Comparison of ENCODE assay signal across 26 cellular contexts in genomic region chr6:122283884-122284283, GRCh38.
A peak's percentile ranks its signal among the peaks of the same experiment; 100 is the strongest.
DNase-seq lines count a peak whose midpoint lies in the region; ATAC-seq, FAIRE-seq and TF ChIP-seq lines count a peak whose summit lies in the region.
"Had no signal": no experiment of that assay in that cellular context is flagged by ENCODE, and none has a peak within 500 bp of the region (broad histone marks: within the 10 kb centered on the region; RNA-seq: fewer than 3 reads in every experiment).

No MANE protein-coding gene starts in this region.

- H3K36me3 Mint-ChIP-seq in GM23338 (ENCODE audit: low read depth), result no peaks in the 10 kb centered on the region
- H3K36me3 Mint-ChIP-seq: CD14-positive monocyte; CD4-positive, alpha-beta memory T cell; CD4-positive, CD25-positive, alpha-beta regulatory T cell; CD8-positive, alpha-beta memory T cell had no signal

- in situ Hi-C loops in K562 (cut with MboI), result no loop called here

- no peaks in the 10 kb centered on the region for H3K9me3 ChIP-seq in HEK293 (ENCODE audit: control insufficient read depth, insufficient read depth, low read depth, low read length)
- H3K9me3 ChIP-seq in K562 (replicated peaks; ENCODE audit: control insufficient read depth, insufficient read depth, low read depth, low read length), result 0 out of 2 replicates have a peak, but pooled peaks cover 2% of the 10 kb centered on the region
- no peaks in the 10 kb centered on the region for H3K9me3 ChIP-seq in thyroid gland
- H3K9me3 ChIP-seq: BE2C had no signal

- no peak overlapping the region for H3K4me3 Mint-ChIP-seq in GM23338
- H3K4me3 Mint-ChIP-seq: CD14-positive monocyte; CD4-positive, alpha-beta memory T cell; CD4-positive, CD25-positive, alpha-beta regulatory T cell; CD8-positive, alpha-beta memory T cell had no signal

- H3K36me3 ChIP-seq in GM23338 (ENCODE audit: insufficient read depth), result no peaks in the 10 kb centered on the region
- no peaks in the 10 kb centered on the region for H3K36me3 ChIP-seq in HEK293 (ENCODE audit: control insufficient read depth in 2 of 2, insufficient read depth in 1 of 2, low read length in 2 of 2)
- no peaks in the 10 kb centered on the region for H3K36me3 ChIP-seq in K562 (ENCODE audit: control insufficient read depth, insufficient read depth, low read length)
- no peaks in the 10 kb centered on the region for H3K36me3 ChIP-seq in thyroid gland
- H3K36me3 ChIP-seq: BE2C, BLaER1 had no signal

- no peaks in the 10 kb centered on the region for H3K9me1 ChIP-seq in K562 (ENCODE audit: control insufficient read depth, insufficient read depth, low read length)

- H2AFZ ChIP-seq in GM23338 (0 out of 2 replicates have a peak overlapping the region, but pooled peaks have one; percentile 2), K562 (ENCODE audit: low read depth, low read length) (no peak overlapping the region)

- H3K4me1 Mint-ChIP-seq in GM23338, result no peaks in the 10 kb centered on the region
- H3K4me1 Mint-ChIP-seq: CD14-positive monocyte; CD4-positive, alpha-beta memory T cell; CD4-positive, CD25-positive, alpha-beta regulatory T cell; CD8-positive, alpha-beta memory T cell had no signal

- no peaks in the 10 kb centered on the region for H3K9me3 Mint-ChIP-seq in GM23338
- H3K9me3 Mint-ChIP-seq: CD4-positive, alpha-beta memory T cell; CD8-positive, alpha-beta memory T cell had no signal

- H4K20me1 ChIP-seq in GM23338 (replicated peaks; ENCODE audit: insufficient read depth), result no peaks in the 10 kb centered on the region
- no peaks in the 10 kb centered on the region for H4K20me1 ChIP-seq in K562 (replicated peaks; ENCODE audit: control insufficient read depth, insufficient read depth, low read length)
- H4K20me1 ChIP-seq: BLaER1 had no signal

- H3K79me2 ChIP-seq in GM23338 (replicated peaks; ENCODE audit: insufficient read depth) (no peaks in the 10 kb centered on the region), K562 (ENCODE audit: control insufficient read depth, insufficient read depth, low read length) (no peaks in the 10 kb centered on the region)

- no peaks in the 10 kb centered on the region for H3K27me3 ChIP-seq in GM23338 (ENCODE audit: insufficient read depth)
- H3K27me3 ChIP-seq in K562 (ENCODE audit: control insufficient read depth in 2 of 2, insufficient read depth in 2 of 2, low read length in 2 of 2), result no peaks in the 10 kb centered on the region
- H3K27me3 ChIP-seq in thyroid gland, result no peaks in the 10 kb centered on the region
- H3K27me3 ChIP-seq: BE2C, BLaER1 had no signal

- FAIRE-seq in K562 (lab: Jason Lieb, UNC), result no peak
- FAIRE-seq: A204.1, GM12891, GM19239 had no signal

- H3K4me3 ChIP-seq in GM23338 (no peak overlapping the region), HEK293 (ENCODE audit: low read depth, low read length) (no peak overlapping the region), K562 (no peak overlapping the region), thyroid gland (replicated peaks in 1 of 3) (no peak overlapping the region)
- H3K4me3 ChIP-seq: BLaER1 had no signal

- no peak for ATAC-seq in GM23338
- no peak for ATAC-seq in K562

- DNase-seq in GM23338 (ENCODE audit: low spot score) (no peak), K562 (ENCODE audit: extremely low read depth in 1 of 4, low spot score in 3 of 4) (no peak), NCI-H446 (lab: John Stamatoyannopoulos, UW) (no peak), thyroid gland (no peak), NCI-H748 (lab: John Stamatoyannopoulos, UW; ENCODE audit: unreplicated experiment) (no peak)
- DNase-seq: 8988T; ACHN; BE2C; C1 segment of cervical spinal cord; CD4-positive, alpha-beta memory T cell; CD4-positive, CD25-positive, alpha-beta regulatory T cell; CD8-positive, alpha-beta memory T cell; COR-L47; DMS 273 treated with DMSO at 0.1 percent for 48 hours; DMS153; DMS53; DMS79; DND-41; EL; GDM1 had no signal

- TF ChIP-seq POLR2A in K562 (conservative IDR thresholded peaks at IDR 0.05), result no peak
- no peak for TF ChIP-seq POLR2A in thyroid gland (IDR thresholded peaks at IDR 0.05)

- no peaks in the 10 kb centered on the region for H3F3A ChIP-seq in GM23338 (replicated peaks; ENCODE audit: low read depth)

- no peak for TF ChIP-seq EP300 in K562 (IDR thresholded peaks at IDR 0.05; ENCODE audit: low read length)

- TF ChIP-seq RAD21 in K562 (CRISPR knock-in tag; conservative IDR thresholded peaks at IDR 0.05 in 1 of 2, IDR thresholded peaks at IDR 0.05 in 1 of 2), result no peak

- H3K27ac ChIP-seq in GM23338 (ENCODE audit: low read depth) (no peak overlapping the region), HEK293 (ENCODE audit: extremely low read depth, low read depth, low read length) (no peak overlapping the region), K562 (ENCODE audit: extremely low read depth, low read depth, low read length) (no peak overlapping the region), thyroid gland (no peak overlapping the region)
- H3K27ac ChIP-seq: BLaER1 had no signal

- H3K9me2 ChIP-seq in GM23338 (ENCODE audit: insufficient read depth), result no peaks in the 10 kb centered on the region

- POLR2A ChIA-PET in HEK293 (lab: Yijun Ruan, JAX), result no interaction called here
- POLR2A ChIA-PET in K562 (lab: Yijun Ruan, JAX), result no interaction called here

- CTCF ChIA-PET in HEK293 (lab: Yijun Ruan, JAX), result interaction anchor here (0.6 to 0.8 kb wide), 3 partner anchors 12 to 130 kb away, joined by 3 read pairs; no protein-coding TSS in a partner anchor
- CTCF ChIA-PET in K562 (lab: Yijun Ruan, JAX; ENCODE audit: low intra/inter-chr PET ratio), result no interaction called here

- no peak overlapping the region for H3K9ac ChIP-seq in K562 (ENCODE audit: insufficient read depth in 1 of 2, low read depth in 2 of 2, low read length in 2 of 2)
- H3K9ac ChIP-seq: BLaER1 had no signal

- no peak overlapping the region for H3K27ac Mint-ChIP-seq in GM23338
- H3K27ac Mint-ChIP-seq: CD14-positive monocyte; CD4-positive, alpha-beta memory T cell; CD4-positive, CD25-positive, alpha-beta regulatory T cell; CD8-positive, alpha-beta memory T cell had no signal

- H3K27me3 Mint-ChIP-seq in GM23338 (ENCODE audit: insufficient read depth, low read depth, poor library complexity), result no peaks in the 10 kb centered on the region
- H3K27me3 Mint-ChIP-seq: CD4-positive, alpha-beta memory T cell; CD4-positive, CD25-positive, alpha-beta regulatory T cell had no signal

- no peaks in the 10 kb centered on the region for H3K4me1 ChIP-seq in GM23338 (ENCODE audit: insufficient read depth)
- H3K4me1 ChIP-seq in HEK293 (ENCODE audit: control insufficient read depth, insufficient read depth, low read length), result no peaks in the 10 kb centered on the region
- H3K4me1 ChIP-seq in K562 (replicated peaks in 1 of 2; ENCODE audit: control insufficient read depth in 2 of 2, insufficient read depth in 2 of 2, low read length in 2 of 2), result peaks cover 0 to 8% of the 10 kb centered on the region in 2 experiments; a peak in 1 of 5 replicates
- no peaks in the 10 kb centered on the region for H3K4me1 ChIP-seq in thyroid gland
- H3K4me1 ChIP-seq: BE2C, BLaER1 had no signal

- TF ChIP-seq CTCF in GM23338 (conservative IDR thresholded peaks at IDR 0.05; ENCODE audit: low read depth in 2 of 2) (no peak), HEK293 (tag by site-specific recombination; IDR thresholded peaks at IDR 0.05) (no peak), K562 (IDR thresholded peaks at IDR 0.05 in 2 of 3, conservative IDR thresholded peaks at IDR 0.05 in 1 of 3; ENCODE audit: insufficient read depth in 2 of 3, low read depth in 1 of 3, low read length in 3 of 3) (no peak), thyroid gland (IDR thresholded peaks at IDR 0.05) (no peak)

- intact Hi-C loops in K562 (cut with micrococcal nuclease), result no loop called here
- intact Hi-C loops in thyroid gland (cut with DNase I), result no loop called here

- no TSS peak for BruUV-seq in K562 (replicated peaks; lab: Mats Ljungman, UMichigan)

- H3K4me2 ChIP-seq in GM23338, result no peak overlapping the region
- H3K4me2 ChIP-seq in K562 (ENCODE audit: insufficient read depth, low read length), result no peak overlapping the region
- H3K4me2 ChIP-seq: BLaER1 had no signal

- 13% methylated on average over 4 of the region's 4 CpGs for WGBS in K562 (ENCODE audit: insufficient coverage, low coverage, missing lambda C conversion rate)
- WGBS in thyroid gland, 2 donors, result 87 to 92% methylated on average over 4 of the region's 4 CpGs

TF ChIP-seq in HEK293, 187 proteins besides CTCF, POLR2A, EP300 and RAD21 (continues in another document):
- TF ChIP-seq ZNF423 (tag by site-specific recombination; IDR thresholded peaks at IDR 0.05), result no peak

TF ChIP-seq in K562, 482 proteins besides CTCF, POLR2A, EP300 and RAD21:
- TF ChIP-seq PATZ1 (CRISPR knock-in tag; IDR thresholded peaks at IDR 0.05; ENCODE audit: borderline replicate concordance) (no peak), ATF1 (CRISPR knock-in tag; IDR thresholded peaks at IDR 0.05) (no peak), ATF1 (tag; IDR thresholded peaks at IDR 0.05) (peak; percentile 50)
